Comparison of ENCODE assay signal across 35 cellular contexts in the genomic region with DNA sequence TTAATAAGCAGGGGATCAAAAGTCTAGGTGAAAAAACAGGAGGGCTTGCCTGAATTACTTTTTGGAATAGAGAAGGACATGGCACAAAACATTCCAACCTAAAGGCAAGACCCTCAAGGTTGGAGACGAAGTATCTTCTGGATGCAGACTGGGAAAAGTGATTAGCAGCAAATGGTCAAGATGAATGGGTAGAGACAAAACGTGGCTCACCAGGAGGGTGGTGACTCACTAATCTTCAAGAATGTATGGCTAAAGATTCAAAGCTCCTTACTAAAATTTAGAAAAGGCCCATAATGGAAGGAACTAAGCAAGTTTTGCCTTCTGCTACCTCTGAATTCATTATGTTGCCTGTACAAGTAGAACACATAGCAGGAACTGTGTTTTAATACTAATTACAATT.
"Had no signal": no experiment of that assay in that cellular context is flagged by ENCODE, and none has a peak within 500 bp of the region (broad histone marks: within the 10 kb centered on the region; RNA-seq: fewer than 3 reads in every experiment).

No MANE protein-coding gene starts in this region.

- H3K27me3 Mint-ChIP-seq: activated CD4-positive, alpha-beta T cell treated with anti-CD3 and anti-CD28 coated beads, Interleukin-2, amount 10 ng/mL, durations not matched to agents 24 days and 14 days; activated CD8-positive, alpha-beta T cell treated with anti-CD3 and anti-CD28 coated beads for 36 hours; activated naive CD8-positive, alpha-beta T cell treated with anti-CD3 and anti-CD28 coated beads for 36 hours; activated T-helper 17 cell treated with anti-CD3 and anti-CD28 coated beads, Interleukin-2, amount 50 U/mL, for 72 hours; central memory CD8-positive, alpha-beta T cell had no signal

- FAIRE-seq: TTC549 had no signal

- H3K9ac ChIP-seq: KMS-11, SK-N-SH had no signal

- H3K27ac ChIP-seq: ascending aorta, cardiac muscle cell, KMS-11, Peyer's patch, SJSA1 had no signal

- H3K36me3 ChIP-seq: ascending aorta, cardiac muscle cell, Peyer's patch, SJSA1 had no signal

- H3K4me1 ChIP-seq: ascending aorta, Peyer's patch, SJSA1 had no signal

- H3K4me2 ChIP-seq: KMS-11, SK-N-SH had no signal

- ATAC-seq: activated CD8-positive, alpha-beta T cell treated with anti-CD3 and anti-CD28 coated beads for 36 hours; activated T-cell treated with anti-CD3 and anti-CD28 coated beads, Interleukin-2, amount 50 U/mL, for 72 hours; activated T-helper 17 cell treated with anti-CD3 and anti-CD28 coated beads, Interleukin-2, amount 50 U/mL, for 72 hours; PC-3 had no signal

- DNase-seq: activated CD4-positive, alpha-beta T cell treated with anti-CD3 and anti-CD28 coated beads, Interleukin-2, amount 10 ng/mL, durations not matched to agents 24 days and 14 days; activated CD4-positive, alpha-beta T cell treated with anti-CD3 and anti-CD28 coated beads, Interleukin-2, amount 50 U/mL, for 4 hours; activated CD8-positive, alpha-beta T cell treated with anti-CD3 and anti-CD28 coated beads for 36 hours; activated effector memory CD4-positive, alpha-beta T cell treated with anti-CD3 and anti-CD28 coated beads, Interleukin-2, amount 50 U/mL, for 16 hours; activated naive CD4-positive, alpha-beta T cell; activated naive CD4-positive, alpha-beta T cell treated with anti-CD3 and anti-CD28 coated beads, Interleukin-2, amount 50 U/mL, for 16 hours; activated naive CD8-positive, alpha-beta T cell treated with anti-CD3 and anti-CD28 coated beads for 36 hours; activated T-cell treated with anti-CD3 and anti-CD28 coated beads, Interleukin-2, amount 50 U/mL, for 1 hour; activated T-cell treated with anti-CD3 and anti-CD28 coated beads, Interleukin-2, amount 50 U/mL, for 72 hours; amygdala; NCI-H1092 treated with DMSO at 0.1 percent for 48 hours; NCI-H1417; NCI-H146; NCI-H187; NCI-H2029 treated with DMSO at 0.1 percent for 48 hours; NCI-H2107; NCI-H2171; NCI-H446; NCI-H510A treated with DMSO at 0.1 percent for 48 hours; NCI-H526 treated with DMSO at 0.1 percent for 48 hours; NCI-H774; PC-3; Peyer's patch; RPMI8226; SHP77 treated with DMSO at 0.1 percent for 48 hours; SK-N-SH had no signal

- H3K9me3 ChIP-seq: ascending aorta, Peyer's patch, SJSA1, SK-N-SH had no signal

- H3K36me3 Mint-ChIP-seq: activated naive CD8-positive, alpha-beta T cell treated with anti-CD3 and anti-CD28 coated beads for 36 hours had no signal

- H3K27me3 ChIP-seq: ascending aorta, Peyer's patch, SJSA1 had no signal

- H3K4me3 ChIP-seq: ascending aorta, cardiac muscle cell, Peyer's patch, SJSA1 had no signal

- H3K27ac Mint-ChIP-seq: activated CD4-positive, alpha-beta T cell treated with anti-CD3 and anti-CD28 coated beads, Interleukin-2, amount 10 ng/mL, durations not matched to agents 24 days and 14 days; activated CD8-positive, alpha-beta T cell treated with anti-CD3 and anti-CD28 coated beads for 36 hours; activated naive CD8-positive, alpha-beta T cell treated with anti-CD3 and anti-CD28 coated beads for 36 hours; activated T-cell treated with anti-CD3 and anti-CD28 coated beads, Interleukin-2, amount 50 U/mL, for 72 hours; activated T-helper 17 cell treated with anti-CD3 and anti-CD28 coated beads, Interleukin-2, amount 50 U/mL, for 72 hours; T-helper 1 cell treated with Interleukin-12 subunit alpha and Interleukin-12 subunit beta and Interleukin-4 antibody, amounts not matched to agents 30 μg/mL and 1 μg/mL, for 36 hours; T-helper 2 cell treated with Interferon-gamma antibody and Interleukin-4, amounts not matched to agents 5 μg/mL and 100 μg/mL, for 36 hours had no signal

- H3K4me3 Mint-ChIP-seq: activated CD4-positive, alpha-beta T cell treated with anti-CD3 and anti-CD28 coated beads, Interleukin-2, amount 10 ng/mL, durations not matched to agents 24 days and 14 days; activated CD8-positive, alpha-beta T cell treated with anti-CD3 and anti-CD28 coated beads for 36 hours; activated naive CD8-positive, alpha-beta T cell treated with anti-CD3 and anti-CD28 coated beads for 36 hours; activated T-cell treated with anti-CD3 and anti-CD28 coated beads, Interleukin-2, amount 50 U/mL, for 72 hours; activated T-helper 17 cell treated with anti-CD3 and anti-CD28 coated beads, Interleukin-2, amount 50 U/mL, for 72 hours; central memory CD8-positive, alpha-beta T cell; T-helper 1 cell treated with Interleukin-12 subunit alpha and Interleukin-12 subunit beta and Interleukin-4 antibody, amounts not matched to agents 30 μg/mL and 1 μg/mL, for 36 hours; T-helper 2 cell treated with Interferon-gamma antibody and Interleukin-4, amounts not matched to agents 5 μg/mL and 100 μg/mL, for 36 hours had no signal

- H3K4me1 Mint-ChIP-seq: activated CD4-positive, alpha-beta T cell treated with anti-CD3 and anti-CD28 coated beads, Interleukin-2, amount 10 ng/mL, durations not matched to agents 24 days and 14 days; activated naive CD8-positive, alpha-beta T cell treated with anti-CD3 and anti-CD28 coated beads for 36 hours; activated T-helper 17 cell treated with anti-CD3 and anti-CD28 coated beads, Interleukin-2, amount 50 U/mL, for 72 hours; central memory CD8-positive, alpha-beta T cell had no signal
